Comparison of ENCODE assay signal across 1 cellular context in the genomic region with DNA sequence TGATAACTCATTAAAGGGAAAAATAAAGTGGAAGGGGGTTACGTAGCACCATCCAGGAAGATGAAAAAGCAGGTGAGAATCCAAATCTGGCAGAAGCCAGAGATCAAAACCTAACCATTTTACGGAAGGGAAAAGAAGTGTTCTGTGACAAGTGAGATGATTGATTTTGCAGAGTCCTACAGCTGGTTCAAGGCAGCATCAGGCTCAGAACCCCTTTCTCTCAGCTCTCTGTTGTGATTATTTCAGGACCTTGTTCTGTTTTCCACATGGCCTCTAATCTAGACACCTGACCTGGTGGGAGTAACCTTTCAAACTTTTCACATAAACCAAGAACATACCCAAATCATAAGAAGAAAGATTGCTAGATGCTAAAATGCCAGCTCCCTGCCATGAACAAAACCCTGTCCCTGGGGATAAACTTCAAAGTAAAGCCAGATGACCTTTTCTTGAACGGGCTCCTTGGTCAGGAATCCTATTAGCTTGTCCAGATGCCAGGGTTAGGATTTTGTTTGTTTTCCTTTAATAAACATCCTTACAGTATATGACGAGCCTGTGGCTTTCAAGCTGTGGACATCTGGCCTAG.
A peak's percentile ranks its signal among the peaks of the same experiment; 100 is the strongest.
TF ChIP-seq lines count a peak whose summit lies in the region.

No MANE protein-coding gene starts in this region.

TF ChIP-seq in IMR-90, 13 proteins besides CTCF, POLR2A, EP300 and RAD21 (continued from another document):
- TF ChIP-seq, protein P1, sequence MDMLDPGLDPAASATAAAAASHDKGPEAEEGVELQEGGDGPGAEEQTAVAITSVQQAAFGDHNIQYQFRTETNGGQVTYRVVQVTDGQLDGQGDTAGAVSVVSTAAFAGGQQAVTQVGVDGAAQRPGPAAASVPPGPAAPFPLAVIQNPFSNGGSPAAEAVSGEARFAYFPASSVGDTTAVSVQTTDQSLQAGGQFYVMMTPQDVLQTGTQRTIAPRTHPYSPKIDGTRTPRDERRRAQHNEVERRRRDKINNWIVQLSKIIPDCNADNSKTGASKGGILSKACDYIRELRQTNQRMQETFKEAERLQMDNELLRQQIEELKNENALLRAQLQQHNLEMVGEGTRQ (IDR thresholded peaks at IDR 0.05; ENCODE audit: low read depth, low read length): no peak; the same call in 1 of the 2 replicates
- TF ChIP-seq, protein P2, sequence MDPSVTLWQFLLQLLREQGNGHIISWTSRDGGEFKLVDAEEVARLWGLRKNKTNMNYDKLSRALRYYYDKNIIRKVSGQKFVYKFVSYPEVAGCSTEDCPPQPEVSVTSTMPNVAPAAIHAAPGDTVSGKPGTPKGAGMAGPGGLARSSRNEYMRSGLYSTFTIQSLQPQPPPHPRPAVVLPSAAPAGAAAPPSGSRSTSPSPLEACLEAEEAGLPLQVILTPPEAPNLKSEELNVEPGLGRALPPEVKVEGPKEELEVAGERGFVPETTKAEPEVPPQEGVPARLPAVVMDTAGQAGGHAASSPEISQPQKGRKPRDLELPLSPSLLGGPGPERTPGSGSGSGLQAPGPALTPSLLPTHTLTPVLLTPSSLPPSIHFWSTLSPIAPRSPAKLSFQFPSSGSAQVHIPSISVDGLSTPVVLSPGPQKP (IDR thresholded peaks at IDR 0.05; ENCODE audit: borderline replicate concordance, low read depth, low read length): no peak
- TF ChIP-seq SMC3 (IDR thresholded peaks at IDR 0.05; ENCODE audit: low read depth, low read length) (no peak), MXI1 (IDR thresholded peaks at IDR 0.05; ENCODE audit: borderline replicate concordance, low read depth, low read length) (no peak), MAZ (IDR thresholded peaks at IDR 0.05; ENCODE audit: borderline replicate concordance, low read depth, low read length) (no peak), BHLHE40 (IDR thresholded peaks at IDR 0.05; ENCODE audit: low read depth, low read length) (no peak), RCOR1 (IDR thresholded peaks at IDR 0.05; ENCODE audit: insufficient replicate concordance, low read length) (peak; percentile 40), CHD1 (IDR thresholded peaks at IDR 0.05; ENCODE audit: low read depth, low read length) (no peak; the same call in 1 of the 2 replicates), RFX5 (IDR thresholded peaks at IDR 0.05; ENCODE audit: low read depth, low read length) (no peak), NFE2L2 (IDR thresholded peaks at IDR 0.05; ENCODE audit: low read depth, low read length) (no peak)
